14 cellular contexts compared by ENCODE assay signal in the genomic region with DNA sequence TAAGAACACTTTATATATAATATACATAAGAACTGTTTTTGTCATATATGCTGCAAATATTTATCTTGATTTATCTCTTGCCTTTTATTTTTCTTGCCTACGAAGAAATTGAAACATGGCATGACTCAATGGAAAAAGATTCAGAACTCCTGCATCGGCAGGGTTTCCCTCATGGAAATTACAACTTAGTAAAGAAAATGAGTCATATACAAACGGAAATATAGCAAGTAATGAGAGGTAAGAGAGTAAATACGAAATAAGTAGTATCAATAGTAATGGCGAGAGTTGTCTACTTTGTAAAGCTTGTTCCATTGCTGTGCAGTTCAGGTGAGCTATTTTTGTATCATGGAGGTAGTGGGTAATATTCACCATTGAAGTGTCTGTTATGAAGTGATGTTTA.
DNase-seq lines count a peak whose midpoint lies in the region; ATAC-seq and TF ChIP-seq lines count a peak whose summit lies in the region.
"Had no signal": no experiment of that assay in that cellular context is flagged by ENCODE, and none has a peak within 500 bp of the region (broad histone marks: within the 10 kb centered on the region; RNA-seq: fewer than 3 reads in every experiment).

No MANE protein-coding gene starts in this region.

- TF ChIP-seq CTCF in choroid plexus epithelial cell (conservative IDR thresholded peaks at IDR 0.05; ENCODE audit: low read depth, low read length): no peak

- H3K4me2 ChIP-seq in mesenchymal stem cell (ENCODE audit: low read length, poor library complexity, severe bottlenecking): no peak overlapping the region

- H4K8ac ChIP-seq in mesenchymal stem cell (ENCODE audit: low read length): no peak overlapping the region

- 47% methylated on average over 5 of the region's 5 CpGs for WGBS in mesenchymal stem cell

- H3K27me3 ChIP-seq in mesenchymal stem cell (ENCODE audit: control insufficient read depth in 1 of 2, insufficient read depth in 1 of 2, low read length in 2 of 2): no peaks in the 10 kb centered on the region
- H3K27me3 ChIP-seq: heart left ventricle, right atrium auricular region had no signal

- no peaks in the 10 kb centered on the region for H3K9me3 ChIP-seq in mesenchymal stem cell (ENCODE audit: control insufficient read depth, low read length)
- H3K9me3 ChIP-seq: heart left ventricle, right atrium auricular region had no signal

- no peak overlapping the region for H3K14ac ChIP-seq in mesenchymal stem cell (ENCODE audit: low read length in 2 of 2)

- no peaks in the 10 kb centered on the region for H3K79me1 ChIP-seq in mesenchymal stem cell (replicated peaks; ENCODE audit: low read length, poor library complexity, severe bottlenecking)

- DNase-seq in EH (ENCODE audit: low read depth) (peak; percentile 77), RPMI7951 (ENCODE audit: low read depth) (peak; percentile 58), choroid plexus epithelial cell (ENCODE audit: low read depth) (peak; percentile 77), mesenchymal stem cell (peak; percentile 47), SHP77 (lab: John Stamatoyannopoulos, UW) (no peak), NCI-H510A treated with DMSO at 0.1 percent for 48 hours (lab: John Stamatoyannopoulos, UW) (no peak)
- DNase-seq: heart left ventricle, islet precursor cell, NCI-H774, substantia nigra, T-helper 1 cell had no signal

- H3K4ac ChIP-seq in mesenchymal stem cell (ENCODE audit: low read depth in 1 of 2, low read length in 2 of 2): no peak overlapping the region

- no peak overlapping the region for H2AFZ ChIP-seq in mesenchymal stem cell (ENCODE audit: low read depth, low read length)

- ATAC-seq in HG03378 (IDR thresholded peaks at IDR 0.05; ENCODE audit: unreplicated experiment) (no peak), HG03439 (IDR thresholded peaks at IDR 0.05; ENCODE audit: unreplicated experiment) (no peak)
- ATAC-seq: heart left ventricle had no signal

- no peak overlapping the region for H4K91ac ChIP-seq in mesenchymal stem cell (ENCODE audit: low read length)

- H3K9ac ChIP-seq in mesenchymal stem cell (ENCODE audit: low read length): no peak overlapping the region

- no peak overlapping the region for H3K27ac ChIP-seq in mesenchymal stem cell (ENCODE audit: low read length, poor library complexity, severe bottlenecking)
- H3K27ac ChIP-seq: heart left ventricle, right atrium auricular region had no signal

- no peak overlapping the region for H3K23ac ChIP-seq in mesenchymal stem cell (ENCODE audit: low read length in 2 of 2)

- H2AK5ac ChIP-seq in mesenchymal stem cell (ENCODE audit: low read length, severe bottlenecking): no peak overlapping the region

- H2BK5ac ChIP-seq in mesenchymal stem cell (ENCODE audit: low read depth, low read length, poor library complexity, severe bottlenecking): no peak overlapping the region

- no peaks in the 10 kb centered on the region for H3K36me3 ChIP-seq in mesenchymal stem cell (ENCODE audit: control insufficient read depth in 1 of 2, insufficient read depth in 2 of 2, low read depth in 1 of 2, low read length in 2 of 2)
- H3K36me3 ChIP-seq: heart left ventricle, right atrium auricular region had no signal

- H2BK15ac ChIP-seq in mesenchymal stem cell (ENCODE audit: low read depth, poor library complexity, severe bottlenecking): no peak overlapping the region

- H3K18ac ChIP-seq in mesenchymal stem cell (ENCODE audit: low read depth in 1 of 2, low read length in 2 of 2): no peak overlapping the region

- H3K4me1 ChIP-seq in mesenchymal stem cell (ENCODE audit: control insufficient read depth, insufficient read depth, low read depth, low read length): no peaks in the 10 kb centered on the region
- H3K4me1 ChIP-seq: heart left ventricle, right atrium auricular region had no signal

- H3K4me3 ChIP-seq in choroid plexus epithelial cell (ENCODE audit: low read depth, low read length) (no peak overlapping the region), mesenchymal stem cell (ENCODE audit: insufficient read depth in 1 of 2, low read depth in 1 of 2, low read length in 2 of 2) (no peak overlapping the region)
- H3K4me3 ChIP-seq: heart left ventricle, right atrium auricular region had no signal

- no peak overlapping the region for H2BK12ac ChIP-seq in mesenchymal stem cell (ENCODE audit: low read length in 2 of 2)

- H2BK120ac ChIP-seq in mesenchymal stem cell (ENCODE audit: low read depth, low read length): no peak overlapping the region

Comparison
In these comparisons a context has a peak if more than half of its experiments do, and no peak if none do; other contexts are left out.
1. DNase-seq: peak in EH (single experiment), RPMI7951 (single experiment), choroid plexus epithelial cell (single experiment) and mesenchymal stem cell (single experiment); none in SHP77 (0 of 2) and NCI-H510A treated with DMSO at 0.1 percent for 48 hours (single experiment).